ENCODE assay signal across 8 cellular contexts in the genomic region with DNA sequence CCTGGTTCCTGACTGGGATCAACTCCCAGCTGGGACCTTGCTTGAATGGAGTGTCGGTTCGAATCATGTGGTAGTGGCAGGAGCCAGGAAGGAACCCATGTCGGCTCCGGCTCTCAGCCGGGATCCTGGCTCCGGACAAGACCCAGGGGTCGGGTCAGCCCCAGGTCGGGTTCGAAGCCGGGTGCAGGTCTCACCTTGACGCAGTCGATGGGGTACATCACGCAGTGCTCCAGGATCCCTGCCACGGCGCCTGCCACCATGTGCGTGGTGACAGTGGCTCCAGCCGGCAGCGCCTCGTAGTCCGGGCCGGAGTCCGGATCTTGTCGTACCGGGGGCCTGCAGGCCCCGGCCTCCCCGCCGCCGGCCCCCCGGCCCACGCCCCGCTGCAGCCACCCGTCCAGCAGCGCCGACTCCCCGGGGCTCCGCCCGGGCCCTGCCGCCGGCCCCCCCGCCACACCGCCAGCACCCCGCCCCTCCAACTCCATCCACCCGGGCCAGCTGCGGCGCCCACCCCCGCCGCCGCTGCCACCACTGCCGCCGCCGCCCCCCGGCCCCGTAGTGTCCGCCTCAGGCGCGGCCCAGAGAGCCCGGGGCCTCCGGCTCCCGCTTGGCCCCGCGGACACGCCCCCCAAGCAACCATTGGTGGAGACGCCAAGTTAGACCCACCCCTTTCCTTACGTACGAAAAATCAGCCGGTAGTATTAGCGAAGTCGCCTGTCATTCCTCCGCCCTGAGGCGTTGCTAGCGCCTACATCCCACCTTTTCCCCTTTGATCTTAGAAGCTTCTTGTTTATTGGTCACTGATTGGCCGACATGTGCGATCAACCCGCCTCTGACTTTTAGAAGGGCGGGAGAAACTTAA. TPM values are rescaled to one million over a fixed set of nuclear protein-coding genes. Genes with fewer than 3 reads are reported as not detected.
A peak's percentile ranks its signal among the peaks of the same experiment; 100 is the strongest.
DNase-seq lines count a peak whose midpoint lies in the region; ATAC-seq and TF ChIP-seq lines count a peak whose summit lies in the region.

A gene with protein sequence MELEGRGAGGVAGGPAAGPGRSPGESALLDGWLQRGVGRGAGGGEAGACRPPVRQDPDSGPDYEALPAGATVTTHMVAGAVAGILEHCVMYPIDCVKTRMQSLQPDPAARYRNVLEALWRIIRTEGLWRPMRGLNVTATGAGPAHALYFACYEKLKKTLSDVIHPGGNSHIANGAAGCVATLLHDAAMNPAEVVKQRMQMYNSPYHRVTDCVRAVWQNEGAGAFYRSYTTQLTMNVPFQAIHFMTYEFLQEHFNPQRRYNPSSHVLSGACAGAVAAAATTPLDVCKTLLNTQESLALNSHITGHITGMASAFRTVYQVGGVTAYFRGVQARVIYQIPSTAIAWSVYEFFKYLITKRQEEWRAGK (minus strand): TSS at position 589 of the 862 bp plus-strand sequence. CDS start 104 bp downstream, at position 485.

- H3K27me3 Mint-ChIP-seq in HFFc6 (ENCODE audit: insufficient read depth): no peaks in the 10 kb centered on the region

- ATAC-seq in left cardiac atrium (peak; percentile 87 to 90), upper lobe of right lung (peak; percentile 90)

- H3K27ac Mint-ChIP-seq in HFFc6: peak within 1 kb of the TSS; percentile 98

- peaks cover 31% of the 10 kb centered on the region for H3K4me1 ChIP-seq in upper lobe of right lung

- DNase-seq in DMS79 (lab: John Stamatoyannopoulos, UW) (peak; percentile 95), HFFc6 (peak; percentile 100), NCI-H128 (lab: John Stamatoyannopoulos, UW; ENCODE audit: unreplicated experiment) (peak; percentile 91), T-helper 1 cell (peak; percentile 28 to 99 (median 89)), amygdala (lab: John Stamatoyannopoulos, UW) (peak in 54 of 56 donors; percentile 52 to 100 (median 98)), left cardiac atrium (peak; percentile 94), posterior cingulate gyrus (peak; percentile 38 to 99 (median 94)), upper lobe of right lung (peak; percentile 96)

- H3K36me3 ChIP-seq in upper lobe of right lung: peaks cover 3% of the 10 kb centered on the region

- H3K4me3 ChIP-seq in upper lobe of right lung: peak within 1 kb of the TSS; percentile 92

- H3K9me3 Mint-ChIP-seq in HFFc6: peaks cover 10% of the 10 kb centered on the region; the same call in 1 of the 2 replicates

- peak within 1 kb of the TSS; percentile 99 for H3K27ac ChIP-seq in upper lobe of right lung

- no peaks in the 10 kb centered on the region for H3K9me3 ChIP-seq in upper lobe of right lung

- H3K36me3 Mint-ChIP-seq in HFFc6 (ENCODE audit: low read depth): peaks cover 24% of the 10 kb centered on the region

- intact Hi-C loops in left cardiac atrium (cut with DNase I) (loop anchor here (5.0 to 10.0 kb wide), 3 partner anchors 37 to 1155 kb away; a partner anchor contains a TSS), posterior cingulate gyrus (cut with DNase I) (loop anchor here (2.0 to 5.0 kb wide), 2 partner anchors 39 to 112 kb away; a partner anchor contains a TSS), upper lobe of right lung (cut with DNase I) (loop anchor here (10.0 kb wide), 1 partner anchor 55 kb away; no protein-coding TSS in a partner anchor)

- H3K4me1 Mint-ChIP-seq in HFFc6 (ENCODE audit: low read depth): peaks cover 42% of the 10 kb centered on the region

- no peak for TF ChIP-seq CTCF in HFFc6 (IDR thresholded peaks at IDR 0.05)
- no peak for TF ChIP-seq CTCF in upper lobe of right lung (IDR thresholded peaks at IDR 0.05)

- H3K27me3 ChIP-seq in upper lobe of right lung: no peaks in the 10 kb centered on the region

- peak within 1 kb of the TSS; percentile 91 for H3K4me3 Mint-ChIP-seq in HFFc6

RNA-seq across cellular contexts. Expression of the gene that starts here (rescaled TPM):
- total RNA-seq in HFFc6 (2021; fragmentation: NEBNext Ultra II Directional; extraction: Animal tissue kit (Norgen Biotek cat#: 25700)): 10 to 100 TPM; 18.3 to 23.9 (median 21.2) TPM
- 10 to 100 TPM; 38.2 to 46.4 TPM for total RNA-seq in left cardiac atrium
- 47.4 TPM for total RNA-seq in upper lobe of right lung

Comparison
In these comparisons a context has a peak if more than half of its experiments do, and no peak if none do; other contexts are left out.
1. Peak in every context shown above with its lines: DNase-seq, ATAC-seq, H3K4me3 ChIP-seq and H3K27ac ChIP-seq.